In the genomic region with DNA sequence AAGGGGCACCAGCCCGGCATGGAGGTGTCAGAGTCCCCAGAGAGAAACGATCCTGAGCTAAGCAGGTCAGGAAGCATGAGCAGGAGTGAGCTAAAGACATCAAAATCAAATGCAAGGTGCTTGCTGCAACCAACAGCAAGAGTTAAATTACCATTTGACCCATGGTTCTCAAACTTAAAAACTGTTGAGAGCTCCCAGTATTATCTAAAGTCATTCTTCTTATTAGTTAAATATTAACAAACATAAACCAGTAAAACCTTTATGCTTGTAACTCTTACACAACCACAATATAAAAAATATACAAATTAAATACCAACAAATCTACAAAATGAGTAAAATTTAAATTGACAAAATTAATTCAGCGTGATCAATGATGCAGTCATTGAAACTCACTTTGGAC, we compare ENCODE assay signal across 19 cellular contexts.
"Had no signal": no experiment of that assay in that cellular context is flagged by ENCODE, and none has a peak within 500 bp of the region (broad histone marks: within the 10 kb centered on the region; RNA-seq: fewer than 3 reads in every experiment).

No MANE protein-coding gene starts in this region.

- H3K9me3 Mint-ChIP-seq: activated CD4-positive, alpha-beta memory T cell treated with anti-CD3 and anti-CD28 coated beads for 36 hours; activated naive CD4-positive, alpha-beta T cell treated with anti-CD3 and anti-CD28 coated beads for 36 hours; activated T-cell treated with anti-CD3 and anti-CD28 coated beads, Interleukin-2, amount 50 U/mL, for 24 hours; central memory CD8-positive, alpha-beta T cell; naive B cell; stimulated activated effector memory CD8-positive, alpha-beta T cell treated with anti-CD3 and anti-CD28 coated beads, Interleukin-12 subunit alpha, Interleukin-12 subunit beta, amount 100 ng/mL, for 72 hours had no signal

- H3K27me3 ChIP-seq: colonic mucosa, left lung, stomach had no signal

- H3K9me3 ChIP-seq: colonic mucosa, left lung, psoas muscle, stomach had no signal

- H3K27ac Mint-ChIP-seq: activated CD4-positive, alpha-beta memory T cell treated with anti-CD3 and anti-CD28 coated beads for 36 hours; activated naive CD4-positive, alpha-beta T cell treated with anti-CD3 and anti-CD28 coated beads for 36 hours; activated T-cell treated with anti-CD3 and anti-CD28 coated beads, Interleukin-2, amount 50 U/mL, for 24 hours had no signal

- H3K27me3 Mint-ChIP-seq: activated CD4-positive, alpha-beta memory T cell treated with anti-CD3 and anti-CD28 coated beads for 36 hours; activated T-cell treated with anti-CD3 and anti-CD28 coated beads, Interleukin-2, amount 50 U/mL, for 24 hours; central memory CD8-positive, alpha-beta T cell; naive B cell had no signal

- H3K36me3 Mint-ChIP-seq: activated CD4-positive, alpha-beta memory T cell treated with anti-CD3 and anti-CD28 coated beads for 36 hours; stimulated activated effector memory CD8-positive, alpha-beta T cell treated with anti-CD3 and anti-CD28 coated beads, Interleukin-12 subunit alpha, Interleukin-12 subunit beta, amount 100 ng/mL, for 72 hours had no signal

- DNase-seq: activated CD4-positive, alpha-beta memory T cell treated with anti-CD3 and anti-CD28 coated beads for 36 hours; activated CD4-positive, CD25-positive, alpha-beta regulatory T cell treated with anti-CD3 and anti-CD28 coated beads, Interleukin-2, amount 50 U/mL, for 72 hours; activated naive CD4-positive, alpha-beta T cell treated with anti-CD3 and anti-CD28 coated beads for 36 hours; activated T-cell treated with anti-CD3 and anti-CD28 coated beads, Interleukin-2, amount 50 U/mL, for 24 hours; aorta; colonic mucosa; erythroblast; foreskin melanocyte; glutamatergic neuron; hypothalamus; left lung; naive B cell; psoas muscle; stimulated activated CD4-positive, alpha-beta T cell treated with anti-CD3 and anti-CD28 coated beads, Interleukin-4, amount 100 ng/mL, for 24 hours; stomach; trophoblast cell had no signal

- ATAC-seq: left lung; psoas muscle; sciatic nerve; stimulated activated effector memory CD8-positive, alpha-beta T cell treated with anti-CD3 and anti-CD28 coated beads, Interleukin-12 subunit alpha, Interleukin-12 subunit beta, amount 100 ng/mL, for 72 hours had no signal

- H3K4me1 ChIP-seq: left lung, psoas muscle had no signal

- H3K27ac ChIP-seq: colonic mucosa, left lung, psoas muscle, stomach had no signal

- H3K36me3 ChIP-seq: colonic mucosa, left lung, stomach had no signal

- H3K4me3 Mint-ChIP-seq: activated CD4-positive, alpha-beta memory T cell treated with anti-CD3 and anti-CD28 coated beads for 36 hours; activated naive CD4-positive, alpha-beta T cell treated with anti-CD3 and anti-CD28 coated beads for 36 hours; activated T-cell treated with anti-CD3 and anti-CD28 coated beads, Interleukin-2, amount 50 U/mL, for 24 hours; central memory CD8-positive, alpha-beta T cell; stimulated activated effector memory CD8-positive, alpha-beta T cell treated with anti-CD3 and anti-CD28 coated beads, Interleukin-12 subunit alpha, Interleukin-12 subunit beta, amount 100 ng/mL, for 72 hours had no signal

- H3K4me3 ChIP-seq: colonic mucosa, left lung, psoas muscle, stomach had no signal
